ENCODE assay signal across 8 cellular contexts in the genomic region with DNA sequence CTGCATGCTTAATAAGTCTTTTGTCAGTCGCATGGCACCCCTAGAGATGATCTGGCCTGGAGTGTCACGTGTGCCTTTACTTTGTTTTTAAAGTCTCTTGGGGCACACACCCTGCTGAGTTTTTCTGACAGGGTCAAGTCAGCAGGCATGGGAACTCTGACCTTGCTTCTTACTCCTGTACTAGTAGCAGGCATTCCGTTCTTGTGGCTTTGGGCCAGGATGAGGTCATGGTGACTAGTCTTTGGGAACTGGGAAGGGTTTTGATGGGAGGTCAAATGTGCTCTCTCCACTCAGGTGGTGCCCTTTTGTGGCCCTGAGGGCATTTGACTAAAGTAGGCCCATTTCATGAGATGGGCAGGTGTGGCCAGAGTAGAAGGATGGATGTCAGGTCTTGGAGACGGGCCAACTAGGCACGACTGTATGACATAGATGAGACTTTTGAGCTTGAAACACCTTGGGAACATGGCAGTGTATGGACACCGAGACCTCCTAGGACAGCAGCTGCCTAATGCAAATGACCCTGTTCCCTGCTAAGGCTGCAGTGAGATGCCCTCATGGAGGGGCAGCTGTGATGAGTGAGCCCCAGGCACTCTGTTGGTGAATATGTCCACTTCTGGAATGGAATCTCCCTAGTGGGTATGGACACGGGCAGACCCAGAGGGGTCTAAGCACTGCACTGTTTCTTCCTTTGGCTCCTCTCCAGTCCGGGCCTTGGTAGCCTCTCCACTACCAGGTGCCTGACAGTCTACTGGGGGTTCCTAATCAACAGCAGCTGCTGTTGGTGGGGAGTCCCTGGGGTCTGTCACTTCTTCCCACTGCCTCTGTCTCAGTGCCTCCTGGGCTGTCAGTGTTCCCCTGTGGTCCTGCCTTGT. TPM values are rescaled to one million over a fixed set of nuclear protein-coding genes. Genes with fewer than 3 reads are reported as not detected.
DNase-seq lines count a peak whose midpoint lies in the region; ATAC-seq and TF ChIP-seq lines count a peak whose summit lies in the region.

No MANE protein-coding gene starts in this region.

- no peak overlapping the region for H3K4me3 Mint-ChIP-seq in osteocyte (ENCODE audit: unreplicated experiment)
- H3K4me3 Mint-ChIP-seq in T-cell: no peak overlapping the region

- POLR2A ChIA-PET in T-cell (lab: Charles Lee): no interaction called here

- H3K9me3 Mint-ChIP-seq in osteocyte (ENCODE audit: unreplicated experiment): no peaks in the 10 kb centered on the region
- no peaks in the 10 kb centered on the region for H3K9me3 Mint-ChIP-seq in T-cell

- TF ChIP-seq CTCF in osteocyte (IDR thresholded peaks at IDR 0.05): peak; percentile 13

- DNase-seq in GM04503 (ENCODE audit: low read depth) (peak; percentile 44), NCI-H460 (ENCODE audit: extremely low read depth, low read depth) (peak; percentile 54), osteocyte (ENCODE audit: extremely low spot score, unreplicated experiment) (peak; percentile 73), T-cell (no peak), NCI-H1092 treated with DMSO at 0.1 percent for 48 hours (lab: John Stamatoyannopoulos, UW) (no peak), epidermal melanocyte (ENCODE audit: insufficient read length, low spot score) (no peak)

- ATAC-seq in esophagus mucosa (peak; percentile 74), T-cell (replicated peaks in 1 of 4) (no peak), GM19328 (IDR thresholded peaks at IDR 0.05; ENCODE audit: unreplicated experiment) (no peak)

- no peaks in the 10 kb centered on the region for H3K4me1 Mint-ChIP-seq in osteocyte (ENCODE audit: unreplicated experiment)
- H3K4me1 Mint-ChIP-seq in T-cell: peaks cover 0 to 2% (median 2%) of the 10 kb centered on the region in 3 donors

- H3K27ac Mint-ChIP-seq in osteocyte (ENCODE audit: unreplicated experiment) (no peak overlapping the region), T-cell (no peak overlapping the region)

- CTCF ChIA-PET in T-cell (lab: Charles Lee): interaction anchor here in 1 of 2 donors (0.7 kb wide), 1 partner anchor 422 kb away, joined by 3 read pairs; a partner anchor contains a TSS

- H3K27me3 Mint-ChIP-seq in osteocyte (ENCODE audit: unreplicated experiment) (no peaks in the 10 kb centered on the region), T-cell (no peaks in the 10 kb centered on the region)

- peaks cover 48% of the 10 kb centered on the region for H3K36me3 Mint-ChIP-seq in osteocyte (ENCODE audit: unreplicated experiment)
- peaks cover 66% of the 10 kb centered on the region for H3K36me3 Mint-ChIP-seq in T-cell

RNA-seq across cellular contexts. Expression of a gene that starts 16.4 kb away (rescaled TPM):
- 51.8 and 58.6 TPM in 2 replicates for total RNA-seq in NCI-H460 (2014; rRNA removed; shearing (Covaris generic))
- 26.2 and 32.0 TPM in 2 replicates for polyA plus RNA-seq in NCI-H460 (2014; cell fraction: nucleus; rRNA removed)
- total RNA-seq in esophagus mucosa (53.0 TPM), osteocyte (84.7 and 91.7 TPM in 2 replicates), T-cell (10 to 100 TPM; 26.9 to 50.3 (median 45.6) TPM)

Comparison
In these comparisons a context has a peak if more than half of its experiments do, and no peak if none do; other contexts are left out.
1. DNase-seq: peak in GM04503 (single experiment), NCI-H460 (single experiment) and osteocyte (single experiment); none in T-cell (0 of 34), NCI-H1092 treated with DMSO at 0.1 percent for 48 hours (single experiment) and epidermal melanocyte (single experiment).